ENCODE assay signal across 35 cellular contexts in genomic region chr3:33887478-33887877, GRCh38.
"Had no signal": no experiment of that assay in that cellular context is flagged by ENCODE, and none has a peak within 500 bp of the region (broad histone marks: within the 10 kb centered on the region; RNA-seq: fewer than 3 reads in every experiment).

No MANE protein-coding gene starts in this region.

- H3K4me1 ChIP-seq: adrenal gland, breast epithelium had no signal

- H3K9me3 ChIP-seq: adrenal gland, body of pancreas, breast epithelium had no signal

- FAIRE-seq: astrocyte, colon, TTC549 had no signal

- H3K9me3 Mint-ChIP-seq: activated B cell treated with CpG ODN at 0.5 μM for 24 hours; activated CD4-positive, alpha-beta memory T cell treated with anti-CD3 and anti-CD28 coated beads for 36 hours; activated CD4-positive, alpha-beta T cell treated with anti-CD3 and anti-CD28 coated beads, Interleukin-2, amount 10 ng/mL, durations not matched to agents 7 days and 5 days; activated CD8-positive, alpha-beta T cell treated with anti-CD3 and anti-CD28 coated beads for 36 hours; activated naive CD4-positive, alpha-beta T cell treated with anti-CD3 and anti-CD28 coated beads for 36 hours; activated naive CD4-positive, alpha-beta T cell treated with anti-CD3 and anti-CD28 coated beads, Interleukin-2, amount 50 U/mL, for 72 hours; activated naive CD8-positive, alpha-beta T cell treated with anti-CD3 and anti-CD28 coated beads for 36 hours; activated T-cell treated with anti-CD3 and anti-CD28 coated beads, Interleukin-2, amount 50 U/mL, for 4 hours; activated T-cell treated with anti-CD3 and anti-CD28 coated beads, Interleukin-2, amount 50 U/mL, for 72 hours; activated T-helper 1 cell treated with anti-CD3 and anti-CD28 coated beads, Interleukin-12 subunit alpha, Interleukin-12 subunit beta, Interleukin-2, Interleukin-4 antibody, amounts not matched to agents 30 ng/mL and 10 ng/mL and 1 ng/mL, durations not matched to agents 14 hours and 24 hours and 36 hours; activated T-helper 17 cell treated with anti-CD3 and anti-CD28 coated beads, Interleukin-2, amount 50 U/mL, for 72 hours; T-helper 1 cell treated with Interleukin-12 subunit alpha and Interleukin-12 subunit beta and Interleukin-4 antibody, amounts not matched to agents 30 μg/mL and 1 μg/mL, for 36 hours; T-helper 2 cell treated with Interferon-gamma antibody and Interleukin-4, amounts not matched to agents 5 μg/mL and 100 μg/mL, for 36 hours had no signal

- H3K27ac Mint-ChIP-seq: activated B cell treated with CpG ODN at 0.5 μM for 24 hours; activated CD4-positive, alpha-beta memory T cell treated with anti-CD3 and anti-CD28 coated beads for 36 hours; activated CD4-positive, alpha-beta T cell treated with anti-CD3 and anti-CD28 coated beads, Interleukin-2, amount 10 ng/mL, durations not matched to agents 7 days and 5 days; activated CD8-positive, alpha-beta T cell treated with anti-CD3 and anti-CD28 coated beads for 36 hours; activated naive CD4-positive, alpha-beta T cell treated with anti-CD3 and anti-CD28 coated beads for 36 hours; activated naive CD4-positive, alpha-beta T cell treated with anti-CD3 and anti-CD28 coated beads, Interleukin-2, amount 50 U/mL, for 72 hours; activated naive CD8-positive, alpha-beta T cell treated with anti-CD3 and anti-CD28 coated beads for 36 hours; activated T-cell treated with anti-CD3 and anti-CD28 coated beads, Interleukin-2, amount 50 U/mL, for 72 hours; activated T-helper 1 cell treated with anti-CD3 and anti-CD28 coated beads, Interleukin-12 subunit alpha, Interleukin-12 subunit beta, Interleukin-2, Interleukin-4 antibody, amounts not matched to agents 30 ng/mL and 10 ng/mL and 1 ng/mL, durations not matched to agents 14 hours and 24 hours and 36 hours; activated T-helper 17 cell treated with anti-CD3 and anti-CD28 coated beads, Interleukin-2, amount 50 U/mL, for 72 hours; T-helper 1 cell treated with Interleukin-12 subunit alpha and Interleukin-12 subunit beta and Interleukin-4 antibody, amounts not matched to agents 30 μg/mL and 1 μg/mL, for 36 hours; T-helper 2 cell treated with Interferon-gamma antibody and Interleukin-4, amounts not matched to agents 5 μg/mL and 100 μg/mL, for 36 hours had no signal

- H3K4me3 Mint-ChIP-seq: activated B cell treated with CpG ODN at 0.5 μM for 24 hours; activated CD4-positive, alpha-beta memory T cell treated with anti-CD3 and anti-CD28 coated beads for 36 hours; activated CD4-positive, alpha-beta T cell treated with anti-CD3 and anti-CD28 coated beads, Interleukin-2, amount 10 ng/mL, durations not matched to agents 7 days and 5 days; activated CD8-positive, alpha-beta T cell treated with anti-CD3 and anti-CD28 coated beads for 36 hours; activated naive CD4-positive, alpha-beta T cell treated with anti-CD3 and anti-CD28 coated beads for 36 hours; activated naive CD8-positive, alpha-beta T cell treated with anti-CD3 and anti-CD28 coated beads for 36 hours; activated T-cell treated with anti-CD3 and anti-CD28 coated beads, Interleukin-2, amount 50 U/mL, for 4 hours; activated T-cell treated with anti-CD3 and anti-CD28 coated beads, Interleukin-2, amount 50 U/mL, for 72 hours; activated T-helper 1 cell treated with anti-CD3 and anti-CD28 coated beads, Interleukin-12 subunit alpha, Interleukin-12 subunit beta, Interleukin-2, Interleukin-4 antibody, amounts not matched to agents 30 ng/mL and 10 ng/mL and 1 ng/mL, durations not matched to agents 14 hours and 24 hours and 36 hours; activated T-helper 17 cell treated with anti-CD3 and anti-CD28 coated beads, Interleukin-2, amount 50 U/mL, for 72 hours; T-helper 1 cell treated with Interleukin-12 subunit alpha and Interleukin-12 subunit beta and Interleukin-4 antibody, amounts not matched to agents 30 μg/mL and 1 μg/mL, for 36 hours; T-helper 2 cell treated with Interferon-gamma antibody and Interleukin-4, amounts not matched to agents 5 μg/mL and 100 μg/mL, for 36 hours had no signal

- H3K36me3 ChIP-seq: adrenal gland, brain microvascular endothelial cell, breast epithelium had no signal

- H3K27ac ChIP-seq: adrenal gland, body of pancreas, brain microvascular endothelial cell, breast epithelium, VCaP had no signal

- H3K27me3 Mint-ChIP-seq: activated CD4-positive, alpha-beta memory T cell treated with anti-CD3 and anti-CD28 coated beads for 36 hours; activated CD4-positive, alpha-beta T cell treated with anti-CD3 and anti-CD28 coated beads, Interleukin-2, amount 10 ng/mL, durations not matched to agents 7 days and 5 days; activated naive CD8-positive, alpha-beta T cell treated with anti-CD3 and anti-CD28 coated beads for 36 hours had no signal

- H3K4me3 ChIP-seq: adrenal gland, body of pancreas, breast epithelium had no signal

- ATAC-seq: activated CD8-positive, alpha-beta T cell treated with anti-CD3 and anti-CD28 coated beads for 36 hours; activated naive CD4-positive, alpha-beta T cell treated with anti-CD3 and anti-CD28 coated beads, Interleukin-2, amount 50 U/mL, for 72 hours; activated T-cell treated with anti-CD3 and anti-CD28 coated beads, Interleukin-2, amount 50 U/mL, for 4 hours; activated T-cell treated with anti-CD3 and anti-CD28 coated beads, Interleukin-2, amount 50 U/mL, for 72 hours; activated T-helper 17 cell treated with anti-CD3 and anti-CD28 coated beads, Interleukin-2, amount 50 U/mL, for 72 hours; body of pancreas had no signal

- H3K27me3 ChIP-seq: adrenal gland, body of pancreas, brain microvascular endothelial cell, breast epithelium had no signal

- DNase-seq: activated B cell treated with CpG ODN at 0.5 μM for 24 hours; activated CD4-positive, alpha-beta memory T cell treated with anti-CD3 and anti-CD28 coated beads for 36 hours; activated CD4-positive, alpha-beta T cell treated with anti-CD3 and anti-CD28 coated beads for 4 hours; activated CD4-positive, alpha-beta T cell treated with anti-CD3 and anti-CD28 coated beads, Interleukin-2, amount 10 ng/mL, durations not matched to agents 7 days and 5 days; activated CD4-positive, CD25-positive, alpha-beta regulatory T cell treated with anti-CD3 and anti-CD28 coated beads, Interleukin-2, amount 50 U/mL, for 72 hours; activated CD8-positive, alpha-beta memory T cell treated with anti-CD3 and anti-CD28 coated beads, Interleukin-2, amount 50 U/mL, for 4 hours; activated CD8-positive, alpha-beta T cell treated with anti-CD3 and anti-CD28 coated beads for 36 hours; activated effector memory CD4-positive, alpha-beta T cell treated with anti-CD3 and anti-CD28 coated beads, Interleukin-2, amount 50 U/mL, for 16 hours; activated gamma-delta T cell treated with Interleukin-2 at 50 U/mL for 16 hours; activated naive CD4-positive, alpha-beta T cell; activated naive CD4-positive, alpha-beta T cell treated with anti-CD3 and anti-CD28 coated beads for 36 hours; activated naive CD4-positive, alpha-beta T cell treated with anti-CD3 and anti-CD28 coated beads, Interleukin-2, amount 50 U/mL, for 16 hours; activated naive CD8-positive, alpha-beta T cell treated with anti-CD3 and anti-CD28 coated beads for 36 hours; activated T-cell treated with anti-CD3 and anti-CD28 coated beads for 4 hours; activated T-cell treated with anti-CD3 and anti-CD28 coated beads, Interleukin-2, amount 50 U/mL, for 1 hour; activated T-cell treated with anti-CD3 and anti-CD28 coated beads, Interleukin-2, amount 50 U/mL, for 4 hours; activated T-cell treated with anti-CD3 and anti-CD28 coated beads, Interleukin-2, amount 50 U/mL, for 72 hours; adrenal gland; amniotic stem cell; aorta; body of pancreas; brain microvascular endothelial cell; central memory CD4-positive, alpha-beta T cell; T-helper 2 cell; T-helper 9 cell had no signal

- H3K36me3 Mint-ChIP-seq: activated CD4-positive, alpha-beta memory T cell treated with anti-CD3 and anti-CD28 coated beads for 36 hours; activated naive CD4-positive, alpha-beta T cell treated with anti-CD3 and anti-CD28 coated beads, Interleukin-2, amount 50 U/mL, for 72 hours; activated naive CD8-positive, alpha-beta T cell treated with anti-CD3 and anti-CD28 coated beads for 36 hours had no signal
